Comparison of ENCODE assay signal across 1 cellular context in genomic region chr2:24123212-24124002, GRCh38.
TF ChIP-seq lines count a peak whose summit lies in the region.

Gene FAM228B, plus strand, starts transcription at chr2:24123469. Its CDS starts 893 bp downstream, at chr2:24124362.
Gene PFN4, minus strand, starts transcription at chr2:24123334. Its CDS starts 799 bp downstream, at chr2:24122535.

TF ChIP-seq in HepG2, 621 proteins besides CTCF, POLR2A, EP300 and RAD21 (continued from another document and continues in another):
- TF ChIP-seq THAP7 (CRISPR knock-in tag; IDR thresholded peaks at IDR 0.05) (no peak), ZBTB34 (CRISPR knock-in tag; IDR thresholded peaks at IDR 0.05) (peak; percentile 81), MEF2D (CRISPR knock-in tag; IDR thresholded peaks at IDR 0.05) (no peak; the same call in 1 of the 2 replicates), ZBTB33 (CRISPR knock-in tag; IDR thresholded peaks at IDR 0.05) (no peak), TSC22D2 (CRISPR knock-in tag; IDR thresholded peaks at IDR 0.05; ENCODE audit: borderline replicate concordance) (peak; percentile 90; the same call in 1 of the 2 replicates), PREB (CRISPR knock-in tag; IDR thresholded peaks at IDR 0.05) (no peak), DRAP1 (CRISPR knock-in tag; IDR thresholded peaks at IDR 0.05) (no peak; the same call in 1 of the 2 replicates), NFE2L2 (IDR thresholded peaks at IDR 0.05; ENCODE audit: low read length) (no peak), ZBED4 (CRISPR knock-in tag; IDR thresholded peaks at IDR 0.05; ENCODE audit: borderline replicate concordance) (peak; percentile 82; the same call in 1 of the 2 replicates), ZNF616 (CRISPR knock-in tag; IDR thresholded peaks at IDR 0.05; ENCODE audit: low read depth) (0 out of 2 replicates have a peak, but pooled peaks have one; percentile 69), ZNF280B (CRISPR knock-in tag; IDR thresholded peaks at IDR 0.05; ENCODE audit: borderline replicate concordance) (peak; percentile 93), ZSCAN5A (CRISPR knock-in tag; IDR thresholded peaks at IDR 0.05; ENCODE audit: borderline replicate concordance) (no peak; the same call in 1 of the 2 replicates), ATF1 (CRISPR knock-in tag; IDR thresholded peaks at IDR 0.05) (no peak), SNAPC5 (CRISPR knock-in tag; IDR thresholded peaks at IDR 0.05; ENCODE audit: borderline replicate concordance) (peak; percentile 57; the same call in 1 of the 2 replicates), MAFF (IDR thresholded peaks at IDR 0.05; ENCODE audit: low read depth, low read length) (no peak), ZNF572 (CRISPR knock-in tag; IDR thresholded peaks at IDR 0.05) (0 out of 2 replicates have a peak, but pooled peaks have one; percentile 76), REST (IDR thresholded peaks at IDR 0.05; ENCODE audit: borderline replicate concordance in 1 of 2, low read depth in 1 of 2, low read length in 2 of 2) (no peak), ATF6 (CRISPR knock-in tag; conservative IDR thresholded peaks at IDR 0.05) (0 out of 2 replicates have a peak, but pooled peaks have one; percentile 48), FOXJ3 (CRISPR knock-in tag; IDR thresholded peaks at IDR 0.05; ENCODE audit: borderline replicate concordance) (no peak), ZFP36L2 (CRISPR knock-in tag; IDR thresholded peaks at IDR 0.05) (no peak), ELF4 (CRISPR knock-in tag; IDR thresholded peaks at IDR 0.05; ENCODE audit: borderline replicate concordance) (0 out of 2 replicates have a peak, but pooled peaks have one; percentile 40), ZBTB1 (CRISPR knock-in tag; IDR thresholded peaks at IDR 0.05; ENCODE audit: borderline replicate concordance) (0 out of 2 replicates have a peak, but pooled peaks have one; percentile 18), SAP130 (CRISPR knock-in tag; IDR thresholded peaks at IDR 0.05; ENCODE audit: low read depth) (peak; percentile 62; the same call in 1 of the 2 replicates), AFF4 (CRISPR knock-in tag; IDR thresholded peaks at IDR 0.05) (no peak)
